In genomic region chr7:110442386-110442837, GRCh38 we compare ENCODE assay signal across 8 cellular contexts.
A peak's percentile ranks its signal among the peaks of the same experiment; 100 is the strongest.
DNase-seq lines count a peak whose midpoint lies in the region; ATAC-seq, FAIRE-seq and TF ChIP-seq lines count a peak whose summit lies in the region.

No MANE protein-coding gene starts in this region.

- DNase-seq in D341Med (ENCODE audit: low spot score) (peak; percentile 78), HTR-8/SVneo (ENCODE audit: insufficient read length, low spot score) (peak; percentile 1), SJCRH30 (peak; percentile 34 to 64), heart left ventricle (peak in 1 of 5 donors; percentile 6), T1000 (lab: John Stamatoyannopoulos, UW) (no peak), frontal cortex (ENCODE audit: low spot score in 2 of 2) (no peak)
- DNase-seq in activated effector memory CD4-positive, alpha-beta T cell treated with anti-CD3 and anti-CD28 coated beads, Interleukin-2, amount 50 U/mL, for 16 hours: no peak

- no peak overlapping the region for H3K4me3 ChIP-seq in SJCRH30
- no peak overlapping the region for H3K4me3 ChIP-seq in heart left ventricle

- H3K9me3 ChIP-seq in SJCRH30 (replicated peaks): no peaks in the 10 kb centered on the region
- H3K9me3 ChIP-seq in heart left ventricle: peaks cover 0 to 3% (median 0%) of the 10 kb centered on the region in 12 donors

- FAIRE-seq in HTR-8/SVneo (lab: Jason Lieb, UNC) (no peak), frontal cortex (lab: Jason Lieb, UNC) (no peak)

- intact Hi-C loops in heart left ventricle (cut with DNase I): no loop called here

- H3K4me1 ChIP-seq in SJCRH30 (no peaks in the 10 kb centered on the region), heart left ventricle (no peaks in the 10 kb centered on the region)

- ATAC-seq in GM19324 (IDR thresholded peaks at IDR 0.05; ENCODE audit: low FRiP score, unreplicated experiment): peak; percentile 88
- peak in 2 of 4 donors; percentile 37 to 55 for ATAC-seq in heart left ventricle

- TF ChIP-seq CTCF in heart left ventricle (IDR thresholded peaks at IDR 0.05): peak in 7 of 12 donors; percentile 11 to 42 (median 25)

- 22 to 31% (median 24%) methylated on average over 4 of the region's 4 CpGs for WGBS in heart left ventricle, 4 donors

- H3K27me3 ChIP-seq in SJCRH30 (no peaks in the 10 kb centered on the region), heart left ventricle (no peaks in the 10 kb centered on the region)

- no peaks in the 10 kb centered on the region for H3K36me3 ChIP-seq in SJCRH30
- H3K36me3 ChIP-seq in heart left ventricle: no peaks in the 10 kb centered on the region

- no peak for TF ChIP-seq POLR2A in heart left ventricle (IDR thresholded peaks at IDR 0.05)

- H3K27ac ChIP-seq in SJCRH30 (no peak overlapping the region), heart left ventricle (no peak overlapping the region)

Comparison
In these comparisons a context has a peak if more than half of its experiments do, and no peak if none do; other contexts are left out.
1. DNase-seq: peak in D341Med (single experiment), HTR-8/SVneo (single experiment) and SJCRH30 (2 of 2); none in activated effector memory CD4-positive, alpha-beta T cell treated with anti-CD3 and anti-CD28 coated beads, Interleukin-2, amount 50 U/mL, for 16 hours (single experiment), T1000 (single experiment) and frontal cortex (0 of 2).